ENCODE assay signal across 20 cellular contexts in the genomic region with DNA sequence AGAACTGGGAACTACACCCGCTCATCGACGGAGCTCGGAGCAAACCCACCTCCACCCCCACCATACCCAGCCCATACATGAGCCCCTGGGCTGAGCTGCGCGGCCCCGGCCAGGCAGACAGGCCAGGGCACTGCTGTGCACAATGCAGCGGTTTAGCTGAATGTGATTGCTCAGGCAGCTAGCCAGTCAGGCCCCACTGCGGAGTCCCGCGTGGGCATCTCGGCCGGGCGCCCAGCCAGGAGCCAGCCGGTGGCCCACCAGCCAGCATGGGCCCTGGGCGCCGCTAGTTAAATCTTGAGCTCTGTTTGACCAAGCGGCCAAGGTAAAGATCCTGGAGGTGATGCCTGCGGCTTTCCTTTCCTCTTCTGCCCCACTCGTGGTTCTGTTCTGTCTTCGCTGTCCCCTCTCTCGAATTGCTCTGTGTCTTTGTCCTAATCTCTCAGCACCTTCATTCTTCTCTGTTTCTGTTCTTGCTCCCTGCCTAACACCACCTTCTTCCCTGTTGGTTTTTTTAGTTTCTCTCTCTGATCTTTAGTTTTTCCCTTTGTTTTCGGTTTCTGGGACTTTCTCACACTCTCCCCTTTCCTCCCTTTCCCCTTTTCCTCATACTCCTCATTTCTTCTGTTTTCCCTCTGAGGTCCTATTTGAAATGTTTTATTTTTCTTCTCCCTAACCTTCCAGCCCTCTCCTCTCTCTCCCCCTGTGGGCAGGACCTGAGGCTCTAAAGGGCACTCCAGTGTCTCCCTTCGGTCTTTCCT. TPM values are rescaled to one million over a fixed set of nuclear protein-coding genes. Genes with fewer than 3 reads are reported as not detected.
A peak's percentile ranks its signal among the peaks of the same experiment; 100 is the strongest.
DNase-seq lines count a peak whose midpoint lies in the region; ATAC-seq and TF ChIP-seq lines count a peak whose summit lies in the region.
"Had no signal": no experiment of that assay in that cellular context is flagged by ENCODE, and none has a peak within 500 bp of the region (broad histone marks: within the 10 kb centered on the region; RNA-seq: fewer than 3 reads in every experiment).

No MANE protein-coding gene starts in this region.

- H3K4me3 Mint-ChIP-seq in brain, result peak overlapping the region in 1 of 5 experiments; percentile 13
- H3K4me3 Mint-ChIP-seq in stimulated activated memory B cell treated with anti-CD40 and anti-IgM and Interleukin-4, amounts not matched to agents 10 μg/mL and 1 μg/mL and 100 μg/mL, for 72 hours, result no peak overlapping the region
- H3K4me3 Mint-ChIP-seq: B cell had no signal

- H3K27ac ChIP-seq in right atrium auricular region (no peak overlapping the region), KOPT-K1 (ENCODE audit: low read depth, low read length, poor library complexity, severe bottlenecking) (peak overlapping the region; percentile 22), upper lobe of left lung (no peak overlapping the region)
- H3K27ac ChIP-seq: left lung, pancreas had no signal

- H3K9me3 ChIP-seq in right atrium auricular region, result no peaks in the 10 kb centered on the region
- H3K9me3 ChIP-seq in KOPT-K1 (ENCODE audit: insufficient read depth, low read length, poor library complexity, severe bottlenecking), result no peaks in the 10 kb centered on the region
- no peaks in the 10 kb centered on the region for H3K9me3 ChIP-seq in upper lobe of left lung
- H3K9me3 ChIP-seq: gastroesophageal sphincter, left lung, pancreas, thoracic aorta had no signal

- peaks cover 75% of the 10 kb centered on the region for H3K36me3 ChIP-seq in right atrium auricular region
- H3K36me3 ChIP-seq in KOPT-K1 (ENCODE audit: insufficient read depth, low read length), result peaks cover 100% of the 10 kb centered on the region
- peaks cover 37 to 97% (median 73%) of the 10 kb centered on the region in 4 donors for H3K36me3 ChIP-seq in upper lobe of left lung

- intact Hi-C loops in Right ventricle myocardium inferior (cut with DNase I), result no loop called here

- no peaks in the 10 kb centered on the region for H3K27me3 Mint-ChIP-seq in brain
- H3K27me3 Mint-ChIP-seq in stimulated activated memory B cell treated with anti-CD40 and anti-IgM and Interleukin-4, amounts not matched to agents 10 μg/mL and 1 μg/mL and 100 μg/mL, for 72 hours, result no peaks in the 10 kb centered on the region
- H3K27me3 Mint-ChIP-seq: B cell had no signal

- no peak for TF ChIP-seq EP300 in upper lobe of left lung (IDR thresholded peaks at IDR 0.05)

- no peaks in the 10 kb centered on the region for H3K9me3 Mint-ChIP-seq in brain
- H3K9me3 Mint-ChIP-seq in stimulated activated memory B cell treated with anti-CD40 and anti-IgM and Interleukin-4, amounts not matched to agents 10 μg/mL and 1 μg/mL and 100 μg/mL, for 72 hours, result no peaks in the 10 kb centered on the region

- TF ChIP-seq CTCF in right atrium auricular region (IDR thresholded peaks at IDR 0.05) (no peak), brain (conservative IDR thresholded peaks at IDR 0.05) (no peak), upper lobe of left lung (IDR thresholded peaks at IDR 0.05) (no peak)

- TF ChIP-seq POLR2A in upper lobe of left lung (IDR thresholded peaks at IDR 0.05), result no peak

- ATAC-seq in Right ventricle myocardium inferior (no peak), upper lobe of left lung (ENCODE audit: low FRiP score in 2 of 2) (no peak)
- no peak for ATAC-seq in stimulated activated memory B cell treated with anti-CD40 and anti-IgM and Interleukin-4, amounts not matched to agents 10 μg/mL and 1 μg/mL and 100 μg/mL, for 72 hours
- ATAC-seq: gastroesophageal sphincter, left lung, pancreas had no signal

- H3K4me1 ChIP-seq in right atrium auricular region (peaks cover 0 to 33% of the 10 kb centered on the region in 2 donors), upper lobe of left lung (peaks cover 10 to 20% (median 13%) of the 10 kb centered on the region in 4 donors)

- no peaks in the 10 kb centered on the region for H3K27me3 ChIP-seq in right atrium auricular region
- no peaks in the 10 kb centered on the region for H3K27me3 ChIP-seq in upper lobe of left lung
- H3K27me3 ChIP-seq: gastroesophageal sphincter, left lung, pancreas had no signal

- peaks cover 98% of the 10 kb centered on the region for H3K36me3 Mint-ChIP-seq in brain
- peaks cover 91% of the 10 kb centered on the region for H3K36me3 Mint-ChIP-seq in stimulated activated memory B cell treated with anti-CD40 and anti-IgM and Interleukin-4, amounts not matched to agents 10 μg/mL and 1 μg/mL and 100 μg/mL, for 72 hours

- 92 to 95% methylated on average over 14 to 24 of the region's 24 CpGs for WGBS in upper lobe of left lung, 2 donors

- no peak overlapping the region for H3K4me3 ChIP-seq in right atrium auricular region
- H3K4me3 ChIP-seq in upper lobe of left lung, result no peak overlapping the region
- H3K4me3 ChIP-seq: gastroesophageal sphincter, left lung, pancreas, thoracic aorta had no signal

- H3K27ac Mint-ChIP-seq in brain, result peak overlapping the region in 4 of 5 experiments; percentile 7 to 86 (median 18)
- H3K27ac Mint-ChIP-seq in stimulated activated memory B cell treated with anti-CD40 and anti-IgM and Interleukin-4, amounts not matched to agents 10 μg/mL and 1 μg/mL and 100 μg/mL, for 72 hours, result peak overlapping the region; percentile 8
- H3K27ac Mint-ChIP-seq: B cell had no signal

- peaks cover 49% of the 10 kb centered on the region for H3K4me1 Mint-ChIP-seq in brain
- peaks cover 74% of the 10 kb centered on the region for H3K4me1 Mint-ChIP-seq in stimulated activated memory B cell treated with anti-CD40 and anti-IgM and Interleukin-4, amounts not matched to agents 10 μg/mL and 1 μg/mL and 100 μg/mL, for 72 hours

- DNase-seq in Right ventricle myocardium inferior (ENCODE audit: missing footprints) (peak; percentile 14), right atrium auricular region (ENCODE audit: low spot score) (no peak), upper lobe of left lung (no peak), GOT3 (lab: John Stamatoyannopoulos, UW) (no peak)
- no peak for DNase-seq in activated CD8-positive, alpha-beta memory T cell treated with anti-CD3 and anti-CD28 coated beads for 24 hours
- DNase-seq: activated effector memory CD4-positive, alpha-beta T cell treated with Interleukin-2 at 50 U/mL for 16 hours; DMS153; IMR-90; NCI-H187 treated with DMSO at 0.1 percent for 48 hours; SHP77 treated with DMSO at 0.1 percent for 48 hours; stimulated activated CD4-positive, alpha-beta T cell treated with anti-CD3 and anti-CD28 coated beads, Interleukin-4, amount 100 ng/mL, for 24 hours; T1000 had no signal

RNA-seq across cellular contexts. Expression of gene UFSP1, which starts 6.6 kb away (rescaled TPM):
- total RNA-seq in Right ventricle myocardium inferior (1.9 TPM), right atrium auricular region (1 to 10 TPM; 3.0 to 3.7 TPM), upper lobe of left lung (1 to 10 TPM in 4 of 6 donors, under 1 TPM in 1, not detected in 1; 0.55 to 8.5 (median 4.8) TPM)
- 1.1 TPM for polyA plus RNA-seq in brain (ENCODE audit: insufficient read depth, low read depth, low replicate concordance)

RNA-seq across cellular contexts. Expression of gene SRRT, which starts 8.0 kb away (rescaled TPM):
- 70.5 TPM for total RNA-seq in Right ventricle myocardium inferior
- 10 to 100 TPM; 33.4 to 49.6 TPM for total RNA-seq in right atrium auricular region
- polyA plus RNA-seq in brain (ENCODE audit: insufficient read depth, low read depth, low replicate concordance), result 68.3 TPM
- total RNA-seq in upper lobe of left lung, result 100 to 1,000 TPM in 4 of 6 donors, 10 to 100 TPM in 2; 57.9 to 324 (median 111) TPM

RNA-seq across cellular contexts. Expression of gene ACHE, which starts 12.7 kb away (rescaled TPM):
- total RNA-seq in Right ventricle myocardium inferior (0.73 TPM), right atrium auricular region (10 to 100 TPM in 1 of 2 donors, 1 to 10 TPM in 1; 5.4 to 33.0 TPM), upper lobe of left lung (1 to 10 TPM in 5 of 6 donors, not detected in 1; 1.3 to 2.9 (median 2.2) TPM)
- polyA plus RNA-seq in brain (ENCODE audit: insufficient read depth, low read depth, low replicate concordance), result 9.3 TPM
- total RNA-seq: IMR-90 had no signal

RNA-seq across cellular contexts. Expression of gene TRIP6, which starts 15.8 kb away (rescaled TPM):
- total RNA-seq in Right ventricle myocardium inferior (15.5 TPM), right atrium auricular region (10 to 100 TPM; 41.6 to 64.4 TPM), upper lobe of left lung (10 to 100 TPM; 17.8 to 74.3 (median 67.3) TPM)
- 26.8 TPM for polyA plus RNA-seq in brain (ENCODE audit: insufficient read depth, low read depth, low replicate concordance)

RNA-seq across cellular contexts. Expression of gene SLC12A9, which starts 30.4 kb away (rescaled TPM):
- total RNA-seq in Right ventricle myocardium inferior, result 10.2 TPM
- total RNA-seq in right atrium auricular region, result 1 to 10 TPM; 5.0 to 9.0 TPM
- polyA plus RNA-seq in brain (ENCODE audit: insufficient read depth, low read depth, low replicate concordance), result 15.7 TPM
- total RNA-seq in upper lobe of left lung, result 10 to 100 TPM; 14.5 to 50.1 (median 43.9) TPM
